ENCODE assay signal across 8 cellular contexts in genomic region chr2:10303174-10303633, GRCh38. TPM values are rescaled to one million over a fixed set of nuclear protein-coding genes. Genes with fewer than 3 reads are reported as not detected.
A peak's percentile ranks its signal among the peaks of the same experiment; 100 is the strongest.
DNase-seq lines count a peak whose midpoint lies in the region; ATAC-seq and TF ChIP-seq lines count a peak whose summit lies in the region.

No MANE protein-coding gene starts in this region.

- POLR2A ChIA-PET in A673 (lab: Charles Lee; ENCODE audit: low non-redundant PET) = no interaction called here

- peaks cover 50% of the 10 kb centered on the region for H3K4me1 Mint-ChIP-seq in brain

- H3K9me3 Mint-ChIP-seq in brain = peaks cover 2 to 16% (median 7%) of the 10 kb centered on the region in 5 experiments

- H3K36me3 ChIP-seq in A673 (ENCODE audit: insufficient read depth, low read length, poor library complexity, severe bottlenecking) (no peaks in the 10 kb centered on the region), thymus (ENCODE audit: control insufficient read depth, insufficient read depth) (no peaks in the 10 kb centered on the region)

- ATAC-seq in GM21526 (IDR thresholded peaks at IDR 0.05; ENCODE audit: low FRiP score, unreplicated experiment) (peak; percentile 10), HG03097 (IDR thresholded peaks at IDR 0.05; ENCODE audit: low FRiP score, unreplicated experiment) (no peak)

- TF ChIP-seq POLR2A in NB4 (IDR thresholded peaks at IDR 0.05; ENCODE audit: extremely low read depth, insufficient read length) = no peak
- TF ChIP-seq POLR2A in lower leg skin (IDR thresholded peaks at IDR 0.05) = no peak

- H3K27me3 ChIP-seq in A673 (replicated peaks; ENCODE audit: insufficient read depth, low read depth, low read length, poor library complexity) (no peaks in the 10 kb centered on the region), thymus (ENCODE audit: control insufficient read depth, insufficient read depth) (no peaks in the 10 kb centered on the region)

- H3K27ac ChIP-seq in A673 (ENCODE audit: low read depth, low read length, poor library complexity, severe bottlenecking) (no peak overlapping the region), thymus (ENCODE audit: low read depth) (peak overlapping the region; percentile 77)

- DNase-seq in A673 (ENCODE audit: low spot score) = no peak
- DNase-seq in NB4 (ENCODE audit: low read depth) = no peak
- DNase-seq in lower leg skin (ENCODE audit: low spot score in 2 of 2) = peak in 1 of 2 donors; percentile 88
- no peak for DNase-seq in SKM-1 treated with dmso at 0.1 percent for 144 hours (lab: John Stamatoyannopoulos, UW; ENCODE audit: unreplicated experiment)

- TF ChIP-seq CTCF in A673 (conservative IDR thresholded peaks at IDR 0.05; ENCODE audit: low read depth, low read length) (no peak), NB4 (IDR thresholded peaks at IDR 0.05; ENCODE audit: low read depth, low read length) (no peak), brain (conservative IDR thresholded peaks at IDR 0.05) (no peak), lower leg skin (IDR thresholded peaks at IDR 0.05) (no peak)

- no peaks in the 10 kb centered on the region for H3K36me3 Mint-ChIP-seq in brain

- H3K4me1 ChIP-seq in A673 (ENCODE audit: insufficient read depth, low read length, poor library complexity, severe bottlenecking) (peaks cover 14% of the 10 kb centered on the region), thymus (ENCODE audit: control insufficient read depth, insufficient read depth, low read length) (peaks cover 29% of the 10 kb centered on the region)

- H3K9me3 ChIP-seq in A673 (ENCODE audit: low read depth, low read length, poor library complexity, severe bottlenecking) = no peaks in the 10 kb centered on the region
- no peaks in the 10 kb centered on the region for H3K9me3 ChIP-seq in thymus (ENCODE audit: control insufficient read depth)

- BruUV-seq in A673 (replicated peaks; lab: Mats Ljungman, UMichigan) = no TSS peak

- intact Hi-C loops in A673 (cut with micrococcal nuclease; ENCODE audit: unreplicated experiment) = no loop called here
- intact Hi-C loops in lower leg skin (cut with DNase I; ENCODE audit: low total_unique reads) = no loop called here

- 0% methylated on average over 9 to 19 of the region's 42 CpGs for WGBS in lower leg skin, 2 donors
- under 1% methylated on average over 42 of the region's 42 CpGs for WGBS in thymus

- peak overlapping the region; percentile 67 for H3K4me3 ChIP-seq in A673 (ENCODE audit: low read depth, low read length, poor library complexity, severe bottlenecking)
- H3K4me3 ChIP-seq in NB4 (ENCODE audit: low read depth, low read length) = peak overlapping the region; percentile 91
- H3K4me3 ChIP-seq in lower leg skin (ENCODE audit: low read depth, poor library complexity, severe bottlenecking) = peak overlapping the region; percentile 59
- H3K4me3 ChIP-seq in thymus (ENCODE audit: low read length) = peak overlapping the region; percentile 85

- peak overlapping the region; percentile 56 to 90 (median 81) for H3K27ac Mint-ChIP-seq in brain

- CTCF ChIA-PET in A673 (lab: Charles Lee) = interaction anchor here (1.1 kb wide), 1 partner anchor 105 kb away, joined by 4 read pairs; no protein-coding TSS in a partner anchor

- peak overlapping the region; percentile 98 to 100 (median 99) for H3K4me3 Mint-ChIP-seq in brain

- peaks cover 24% of the 10 kb centered on the region for H3K27me3 Mint-ChIP-seq in brain

RNA-seq across cellular contexts. Expression of gene HPCAL1, which starts 0.5 kb away (rescaled TPM):
- total RNA-seq in A673 (2021) = 9.7 and 10.6 TPM in 2 replicates
- polyA plus RNA-seq in brain (ENCODE audit: insufficient read depth, low read depth, low replicate concordance) = 85.6 TPM
- 10 to 100 TPM; 26.4 to 45.7 (median 36.9) TPM for total RNA-seq in lower leg skin
- 47.9 TPM for polyA plus RNA-seq in thymus
